Comparison of ENCODE assay signal across 9 cellular contexts in the genomic region with DNA sequence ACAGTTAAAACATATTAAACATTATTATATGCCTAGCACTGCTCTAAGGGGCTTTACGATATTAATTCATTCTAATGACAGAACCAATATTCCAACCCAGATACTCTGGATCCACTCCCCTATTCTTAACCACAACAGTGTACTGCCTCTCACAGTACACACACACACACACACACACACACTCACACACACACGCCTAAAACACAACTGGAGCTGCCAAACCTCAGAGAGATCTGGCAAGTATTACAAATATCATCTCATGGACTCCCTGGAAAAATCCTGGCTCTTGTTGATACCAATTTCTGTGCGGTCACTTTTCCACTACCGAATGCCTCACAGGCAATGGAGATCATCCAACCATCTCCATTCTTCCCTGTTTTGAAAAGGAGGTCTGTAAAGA. TPM values are rescaled to one million over a fixed set of nuclear protein-coding genes. Genes with fewer than 3 reads are reported as not detected.
A peak's percentile ranks its signal among the peaks of the same experiment; 100 is the strongest.
DNase-seq lines count a peak whose midpoint lies in the region; ATAC-seq, FAIRE-seq and TF ChIP-seq lines count a peak whose summit lies in the region.
"Had no signal": no experiment of that assay in that cellular context is flagged by ENCODE, and none has a peak within 500 bp of the region (broad histone marks: within the 10 kb centered on the region; RNA-seq: fewer than 3 reads in every experiment).

No MANE protein-coding gene starts in this region.

- TF ChIP-seq CTCF in VCaP (conservative IDR thresholded peaks at IDR 0.05) (no peak), gastrocnemius medialis (IDR thresholded peaks at IDR 0.05 in 4 of 5, conservative IDR thresholded peaks at IDR 0.05 in 1 of 5) (no peak)

- H3K4me1 ChIP-seq in gastrocnemius medialis, result peaks cover 7 to 26% of the 10 kb centered on the region in 2 donors

- FAIRE-seq in GM12891 (lab: Jason Lieb, UNC), result peak; percentile 35
- FAIRE-seq: islet of Langerhans had no signal

- DNase-seq in GM12891 (ENCODE audit: insufficient read length, low spot score), result no peak
- peak; percentile 35 for DNase-seq in glomerular visceral epithelial cell (ENCODE audit: extremely low spot score)
- no peak for DNase-seq in gastrocnemius medialis
- DNase-seq in COLO829 (ENCODE audit: low spot score), result no peak
- no peak for DNase-seq in effector CD8-positive, alpha-beta T cell (lab: John Stamatoyannopoulos, UW)
- no peak for DNase-seq in NCI-H1417 treated with DMSO at 0.1 percent for 48 hours (lab: John Stamatoyannopoulos, UW)

- no peak for TF ChIP-seq POLR2A in GM12891 (IDR thresholded peaks at IDR 0.05; ENCODE audit: low read depth, low read length)
- no peak for TF ChIP-seq POLR2A in gastrocnemius medialis (IDR thresholded peaks at IDR 0.05)

- intact Hi-C loops in gastrocnemius medialis (cut with DNase I; ENCODE audit: low total_unique reads), result no loop called here

- H3K4me3 ChIP-seq in gastrocnemius medialis, result peak overlapping the region; percentile 67 to 89 (median 76)

- ATAC-seq in gastrocnemius medialis (no peak), HG03457 (IDR thresholded peaks at IDR 0.05; ENCODE audit: unreplicated experiment) (no peak)

- H3K36me3 ChIP-seq in gastrocnemius medialis, result peaks cover 0 to 11% of the 10 kb centered on the region in 2 donors

- in situ Hi-C loops in gastrocnemius medialis (cut with MboI; ENCODE audit: low sequenced_read_pairs in 4 of 4), result no loop called here

- H3K27ac ChIP-seq in VCaP (peak overlapping the region; percentile 95), gastrocnemius medialis (peak overlapping the region; percentile 82 to 95 (median 92))

- no peaks in the 10 kb centered on the region for H3K9me3 ChIP-seq in gastrocnemius medialis

- H3K27me3 ChIP-seq in gastrocnemius medialis, result no peaks in the 10 kb centered on the region

TF ChIP-seq in GM12891, 5 proteins besides CTCF, POLR2A, EP300 and RAD21:
- TF ChIP-seq SPI1 (IDR thresholded peaks at IDR 0.05; ENCODE audit: low read depth, low read length), result no peak
- TF ChIP-seq TAF1 (IDR thresholded peaks at IDR 0.05; ENCODE audit: low read depth, low read length), result no peak
- TF ChIP-seq POU2F2 (IDR thresholded peaks at IDR 0.05; ENCODE audit: low read depth, low read length), result no peak
- TF ChIP-seq POLR2AphosphoS5 (IDR thresholded peaks at IDR 0.05; ENCODE audit: low read depth, low read length), result no peak
- no peak for TF ChIP-seq PAX5 (IDR thresholded peaks at IDR 0.05; ENCODE audit: insufficient read depth, low read length, severe bottlenecking)
TF ChIP-seq in GM12891: peak in this region for 0.

RNA-seq across cellular contexts. Expression of gene ZNF780A, which starts 1.3 kb away (rescaled TPM):
- 10.9 TPM for polyA plus RNA-seq in GM12891 (2012; ENCODE audit: low read depth, missing spikeins)
- 1 to 10 TPM; 1.0 to 8.0 (median 5.4) TPM for total RNA-seq in gastrocnemius medialis

RNA-seq across cellular contexts. Expression of gene ZNF780B, which starts 33.4 kb away (rescaled TPM):
- 11.8 TPM for polyA plus RNA-seq in GM12891 (2012; ENCODE audit: low read depth, missing spikeins)
- 1 to 10 TPM; 2.5 to 5.3 (median 4.3) TPM for total RNA-seq in gastrocnemius medialis
